11 cellular contexts compared by ENCODE assay signal in genomic region chr7:39832519-39833085, GRCh38.
A peak's percentile ranks its signal among the peaks of the same experiment; 100 is the strongest.
DNase-seq lines count a peak whose midpoint lies in the region; ATAC-seq and TF ChIP-seq lines count a peak whose summit lies in the region.
"Had no signal": no experiment of that assay in that cellular context is flagged by ENCODE, and none has a peak within 500 bp of the region (broad histone marks: within the 10 kb centered on the region; RNA-seq: fewer than 3 reads in every experiment).

No MANE protein-coding gene starts in this region.

- H2AFZ ChIP-seq in GM23248 (no peak overlapping the region), PC-9 (no peak overlapping the region)

- DNase-seq in GM23248, result no peak
- DNase-seq in PC-9, result no peak
- no peak for DNase-seq in ovary
- DNase-seq in T-cell, result no peak
- DNase-seq in T-helper 2 cell, result no peak
- DNase-seq in activated CD8-positive, alpha-beta T cell treated with anti-CD3 and anti-CD28 coated beads for 36 hours, result no peak
- DNase-seq: activated effector memory CD4-positive, alpha-beta T cell treated with Interleukin-2 at 50 U/mL for 16 hours had no signal

- H3K9me3 ChIP-seq in GM23248 (ENCODE audit: low read depth) (no peaks in the 10 kb centered on the region), PC-9 (ENCODE audit: insufficient read depth, low read depth) (no peaks in the 10 kb centered on the region), endocrine pancreas (ENCODE audit: control insufficient read depth, low read length) (no peaks in the 10 kb centered on the region), ovary (no peaks in the 10 kb centered on the region)

- H3K4me3 ChIP-seq in GM23248, result peak overlapping the region; percentile 75; the same call in 1 of the 2 replicates
- H3K4me3 ChIP-seq in PC-9, result peak overlapping the region; percentile 25; the same call in 1 of the 2 replicates
- peak overlapping the region; percentile 18 for H3K4me3 ChIP-seq in endocrine pancreas (ENCODE audit: control insufficient read depth, insufficient read depth, low read length)
- peak overlapping the region; percentile 44 for H3K4me3 ChIP-seq in ovary

- no peaks in the 10 kb centered on the region for H3K9me2 ChIP-seq in GM23248 (ENCODE audit: insufficient read depth)
- no peaks in the 10 kb centered on the region for H3K9me2 ChIP-seq in PC-9 (ENCODE audit: insufficient read depth)

- H3K9ac ChIP-seq in GM23248 (no peak overlapping the region), endocrine pancreas (ENCODE audit: control insufficient read depth, insufficient read depth, low read length) (no peak overlapping the region)

- ATAC-seq in T-cell (replicated peaks in 1 of 4) (no peak), HG03469 (IDR thresholded peaks at IDR 0.05; ENCODE audit: unreplicated experiment) (no peak)
- ATAC-seq in activated CD8-positive, alpha-beta T cell treated with anti-CD3 and anti-CD28 coated beads for 36 hours, result no peak

- peak overlapping the region in 1 of 3 donors; percentile 17 for H3K4me3 Mint-ChIP-seq in T-cell
- no peak overlapping the region for H3K4me3 Mint-ChIP-seq in activated CD8-positive, alpha-beta T cell treated with anti-CD3 and anti-CD28 coated beads for 36 hours
- H3K4me3 Mint-ChIP-seq: CD4-positive, alpha-beta T cell had no signal

- CTCF ChIA-PET in PC-9 (lab: Charles Lee) (interaction anchor here (0.5 kb wide), 1 partner anchor 189 kb away, joined by 4 read pairs; no protein-coding TSS in a partner anchor), T-cell (lab: Charles Lee) (interaction anchor here (0.6 to 1.0 kb wide), 2 partner anchors 95 to 252 kb away, joined by 3 to 4 read pairs; no protein-coding TSS in a partner anchor)
- CTCF ChIA-PET in activated CD8-positive, alpha-beta T cell treated with anti-CD3 and anti-CD28 coated beads for 36 hours (lab: Charles Lee), result interaction anchor here (0.8 to 2.4 kb wide), 4 partner anchors 22 to 252 kb away, joined by 3 to 6 read pairs (median 4); no protein-coding TSS in a partner anchor

- H3K27ac ChIP-seq in GM23248, result no peak overlapping the region
- H3K27ac ChIP-seq in PC-9, result no peak overlapping the region
- H3K27ac ChIP-seq in ovary, result no peak overlapping the region

- no peaks in the 10 kb centered on the region for H3K9me3 Mint-ChIP-seq in T-cell
- no peaks in the 10 kb centered on the region for H3K9me3 Mint-ChIP-seq in activated CD8-positive, alpha-beta T cell treated with anti-CD3 and anti-CD28 coated beads for 36 hours
- H3K9me3 Mint-ChIP-seq: CD4-positive, alpha-beta T cell; central memory CD8-positive, alpha-beta T cell had no signal

- intact Hi-C loops in PC-9 (cut with micrococcal nuclease; ENCODE audit: unreplicated experiment) (no loop called here), ovary (cut with DNase I) (no loop called here)
- intact Hi-C loops in activated CD8-positive, alpha-beta T cell treated with anti-CD3 and anti-CD28 coated beads for 36 hours (cut with micrococcal nuclease), result no loop called here

- H3K27me3 ChIP-seq in GM23248 (replicated peaks; ENCODE audit: insufficient read depth), result peaks cover 34% of the 10 kb centered on the region
- peaks cover 12% of the 10 kb centered on the region for H3K27me3 ChIP-seq in PC-9 (ENCODE audit: insufficient read depth, low read depth)
- H3K27me3 ChIP-seq in endocrine pancreas (ENCODE audit: control insufficient read depth, insufficient read depth, low read length), result peaks cover 3% of the 10 kb centered on the region
- H3K27me3 ChIP-seq in ovary, result no peaks in the 10 kb centered on the region

- H4K20me1 ChIP-seq in GM23248 (ENCODE audit: insufficient read depth) (no peaks in the 10 kb centered on the region), PC-9 (ENCODE audit: insufficient read depth) (no peaks in the 10 kb centered on the region)

- no peak for TF ChIP-seq EP300 in ovary (IDR thresholded peaks at IDR 0.05)

- TF ChIP-seq CTCF in PC-9 (conservative IDR thresholded peaks at IDR 0.05), result no peak
- TF ChIP-seq CTCF in ovary (IDR thresholded peaks at IDR 0.05), result no peak
- TF ChIP-seq CTCF in activated CD8-positive, alpha-beta T cell treated with anti-CD3 and anti-CD28 coated beads for 36 hours (IDR thresholded peaks at IDR 0.05), result no peak

- no peaks in the 10 kb centered on the region for H3K4me1 ChIP-seq in GM23248 (ENCODE audit: insufficient read depth)
- no peaks in the 10 kb centered on the region; the same call in 1 of the 2 replicates for H3K4me1 ChIP-seq in PC-9 (replicated peaks; ENCODE audit: insufficient read depth)
- H3K4me1 ChIP-seq in endocrine pancreas (ENCODE audit: control insufficient read depth, insufficient read depth, low read length), result no peaks in the 10 kb centered on the region
- no peaks in the 10 kb centered on the region for H3K4me1 ChIP-seq in ovary (ENCODE audit: insufficient read depth)

- TF ChIP-seq POLR2A in ovary (IDR thresholded peaks at IDR 0.05), result no peak

- H3K27me3 Mint-ChIP-seq in T-cell, result peaks cover 50 to 69% of the 10 kb centered on the region in 2 donors
- peaks cover 48% of the 10 kb centered on the region for H3K27me3 Mint-ChIP-seq in activated CD8-positive, alpha-beta T cell treated with anti-CD3 and anti-CD28 coated beads for 36 hours

- H3K4me2 ChIP-seq in GM23248 (ENCODE audit: unreplicated experiment) (peak overlapping the region; percentile 84), PC-9 (peak overlapping the region; percentile 71)

- WGBS in GM23248 (ENCODE audit: low coverage in 1 of 2, low lambda C conversion rate in 2 of 2, missing lambda C conversion rate in 2 of 2), 2 experiments, result 51 to 56% methylated on average over 3 of the region's 3 CpGs
- 72 to 78% (median 78%) methylated on average over 3 of the region's 3 CpGs for WGBS in ovary, 3 donors

- no TSS peak for BruUV-seq in PC-9 (replicated peaks; lab: Mats Ljungman, UMichigan)

- POLR2A ChIA-PET in PC-9 (lab: Charles Lee; ENCODE audit: unreplicated experiment), result no interaction called here
- POLR2A ChIA-PET in T-cell (lab: Charles Lee), result no interaction called here
- POLR2A ChIA-PET in activated CD8-positive, alpha-beta T cell treated with anti-CD3 and anti-CD28 coated beads for 36 hours (lab: Charles Lee), result interaction anchor here (0.6 to 1.2 kb wide), 2 partner anchors 99 to 262 kb away, joined by 3 to 4 read pairs; no protein-coding TSS in a partner anchor

- no peak overlapping the region for H3K27ac Mint-ChIP-seq in T-cell
- no peak overlapping the region for H3K27ac Mint-ChIP-seq in activated CD8-positive, alpha-beta T cell treated with anti-CD3 and anti-CD28 coated beads for 36 hours
- H3K27ac Mint-ChIP-seq: CD4-positive, alpha-beta T cell had no signal

- H3K79me2 ChIP-seq in GM23248 (ENCODE audit: insufficient read depth) (no peaks in the 10 kb centered on the region), PC-9 (ENCODE audit: low read depth) (no peaks in the 10 kb centered on the region)

- H3K36me3 Mint-ChIP-seq in T-cell, result no peaks in the 10 kb centered on the region
- no peaks in the 10 kb centered on the region for H3K36me3 Mint-ChIP-seq in activated CD8-positive, alpha-beta T cell treated with anti-CD3 and anti-CD28 coated beads for 36 hours (ENCODE audit: low read depth)

- H3K36me3 ChIP-seq in GM23248 (ENCODE audit: low read depth), result no peaks in the 10 kb centered on the region
- H3K36me3 ChIP-seq in PC-9 (ENCODE audit: low read depth), result no peaks in the 10 kb centered on the region
- no peaks in the 10 kb centered on the region for H3K36me3 ChIP-seq in endocrine pancreas (ENCODE audit: control insufficient read depth, insufficient read depth, low read length)
- no peaks in the 10 kb centered on the region for H3K36me3 ChIP-seq in ovary

- peaks cover 0 to 7% (median 6%) of the 10 kb centered on the region in 3 donors for H3K4me1 Mint-ChIP-seq in T-cell
- H3K4me1 Mint-ChIP-seq in activated CD8-positive, alpha-beta T cell treated with anti-CD3 and anti-CD28 coated beads for 36 hours (ENCODE audit: low read depth), result peaks cover 3% of the 10 kb centered on the region
- H3K4me1 Mint-ChIP-seq: central memory CD8-positive, alpha-beta T cell had no signal

- in situ Hi-C loops in GM23248 (cut with MboI), result no loop called here

- no peaks in the 10 kb centered on the region for H3F3A ChIP-seq in GM23248 (ENCODE audit: insufficient read depth)
- no peaks in the 10 kb centered on the region for H3F3A ChIP-seq in PC-9 (ENCODE audit: insufficient read depth, low read depth)

Comparison
In these comparisons a context has a peak if more than half of its experiments do, and no peak if none do; other contexts are left out.
1. H3K4me3 ChIP-seq: peak in every context shown above with its lines; median percentile 75 in GM23248; 44 in ovary; 25 in PC-9; 18 in endocrine pancreas.